Comparison of ENCODE assay signal across 13 cellular contexts in the genomic region with DNA sequence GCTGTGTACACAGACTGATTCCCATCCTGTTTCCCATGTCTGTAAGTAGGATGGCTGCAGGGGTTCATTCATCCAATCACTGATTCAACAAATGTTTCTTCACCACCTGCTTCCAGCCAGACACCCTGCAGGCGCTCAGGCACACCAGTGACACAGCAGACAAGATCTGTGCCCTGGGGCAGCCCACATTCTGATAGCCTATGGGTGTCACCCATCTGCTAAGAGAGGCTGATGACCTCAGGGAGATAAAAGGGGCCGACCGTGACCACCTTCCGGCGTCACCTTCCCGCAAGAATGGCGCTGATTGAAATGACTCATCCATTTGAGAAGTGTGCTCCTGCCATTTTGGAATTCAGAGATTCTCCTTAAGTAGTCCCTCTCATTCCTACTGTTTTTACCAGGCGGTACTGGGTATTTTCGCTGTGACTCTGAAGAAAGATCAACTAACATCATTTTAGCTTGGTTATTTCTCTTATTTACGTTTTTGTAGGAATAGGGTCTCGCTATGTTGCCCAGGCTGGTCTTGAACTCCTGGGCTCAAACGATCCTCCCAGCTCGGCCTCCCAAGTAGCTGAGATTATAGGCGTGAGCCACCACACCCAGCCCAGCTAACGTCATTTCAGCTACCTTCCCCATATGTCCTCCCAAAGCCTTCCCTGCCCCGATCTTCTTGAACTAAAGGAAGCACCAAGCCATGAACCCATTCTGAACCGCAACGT.
DNase-seq lines count a peak whose midpoint lies in the region; ATAC-seq and TF ChIP-seq lines count a peak whose summit lies in the region.
"Had no signal": no experiment of that assay in that cellular context is flagged by ENCODE, and none has a peak within 500 bp of the region (broad histone marks: within the 10 kb centered on the region; RNA-seq: fewer than 3 reads in every experiment).

No MANE protein-coding gene starts in this region.

- H3K27me3 ChIP-seq in esophagus (ENCODE audit: control insufficient read depth in 1 of 2, insufficient read depth in 2 of 2, low read length in 2 of 2) (no peaks in the 10 kb centered on the region), gastrocnemius medialis (no peaks in the 10 kb centered on the region)

- no peak overlapping the region for H3K4me3 Mint-ChIP-seq in activated CD4-positive, alpha-beta memory T cell treated with anti-CD3 and anti-CD28 coated beads for 36 hours
- H3K4me3 Mint-ChIP-seq: activated naive CD4-positive, alpha-beta T cell treated with anti-CD3 and anti-CD28 coated beads, Interleukin-2, amount 50 U/mL, for 24 hours; dendritic cell treated with granulocyte-macrophage colony-stimulating factor and Interleukin-4, amounts not matched to agents 40 ng/mL and 50 ng/mL, for 4 days; T-helper 1 cell treated with Interleukin-12 subunit alpha and Interleukin-12 subunit beta and Interleukin-4 antibody, amounts not matched to agents 30 μg/mL and 1 μg/mL, for 36 hours had no signal

- no peaks in the 10 kb centered on the region for H3K9me3 Mint-ChIP-seq in activated CD4-positive, alpha-beta memory T cell treated with anti-CD3 and anti-CD28 coated beads for 36 hours
- H3K9me3 Mint-ChIP-seq: activated naive CD4-positive, alpha-beta T cell treated with anti-CD3 and anti-CD28 coated beads, Interleukin-2, amount 50 U/mL, for 24 hours; dendritic cell treated with granulocyte-macrophage colony-stimulating factor and Interleukin-4, amounts not matched to agents 40 ng/mL and 50 ng/mL, for 4 days; T-helper 1 cell treated with Interleukin-12 subunit alpha and Interleukin-12 subunit beta and Interleukin-4 antibody, amounts not matched to agents 30 μg/mL and 1 μg/mL, for 36 hours had no signal

- H3K4me1 ChIP-seq in esophagus (ENCODE audit: control insufficient read depth in 2 of 2, insufficient read depth in 2 of 2, low read length in 1 of 2) (peaks cover 4 to 8% of the 10 kb centered on the region in 2 donors), gastrocnemius medialis (peaks cover 38 to 44% of the 10 kb centered on the region in 2 donors)

- in situ Hi-C loops in gastrocnemius medialis (cut with MboI; ENCODE audit: low sequenced_read_pairs in 4 of 4), result no loop called here

- intact Hi-C loops in gastrocnemius medialis (cut with DNase I; ENCODE audit: low total_unique reads), result no loop called here
- intact Hi-C loops in activated CD4-positive, alpha-beta memory T cell treated with anti-CD3 and anti-CD28 coated beads for 36 hours (cut with micrococcal nuclease), result no loop called here

- peaks cover 5% of the 10 kb centered on the region for H3K4me1 Mint-ChIP-seq in activated CD4-positive, alpha-beta memory T cell treated with anti-CD3 and anti-CD28 coated beads for 36 hours (ENCODE audit: low read depth)

- CTCF ChIA-PET in activated CD4-positive, alpha-beta memory T cell treated with anti-CD3 and anti-CD28 coated beads for 36 hours (lab: Charles Lee), result no interaction called here

- POLR2A ChIA-PET in activated CD4-positive, alpha-beta memory T cell treated with anti-CD3 and anti-CD28 coated beads for 36 hours (lab: Charles Lee), result no interaction called here

- no peaks in the 10 kb centered on the region for H3K9me3 ChIP-seq in esophagus (ENCODE audit: control insufficient read depth in 2 of 2, insufficient read depth in 1 of 2, low read depth in 1 of 2, low read length in 1 of 2)
- H3K9me3 ChIP-seq in gastrocnemius medialis, result no peaks in the 10 kb centered on the region

- H3K27ac Mint-ChIP-seq in activated CD4-positive, alpha-beta memory T cell treated with anti-CD3 and anti-CD28 coated beads for 36 hours, result no peak overlapping the region
- H3K27ac Mint-ChIP-seq: activated naive CD4-positive, alpha-beta T cell treated with anti-CD3 and anti-CD28 coated beads, Interleukin-2, amount 50 U/mL, for 24 hours; dendritic cell treated with granulocyte-macrophage colony-stimulating factor and Interleukin-4, amounts not matched to agents 40 ng/mL and 50 ng/mL, for 4 days; T-helper 1 cell treated with Interleukin-12 subunit alpha and Interleukin-12 subunit beta and Interleukin-4 antibody, amounts not matched to agents 30 μg/mL and 1 μg/mL, for 36 hours had no signal

- TF ChIP-seq CTCF in gastrocnemius medialis (IDR thresholded peaks at IDR 0.05 in 4 of 5, conservative IDR thresholded peaks at IDR 0.05 in 1 of 5), result no peak

- no peaks in the 10 kb centered on the region for H3K27me3 Mint-ChIP-seq in activated CD4-positive, alpha-beta memory T cell treated with anti-CD3 and anti-CD28 coated beads for 36 hours
- H3K27me3 Mint-ChIP-seq: activated naive CD4-positive, alpha-beta T cell treated with anti-CD3 and anti-CD28 coated beads, Interleukin-2, amount 50 U/mL, for 24 hours; dendritic cell treated with granulocyte-macrophage colony-stimulating factor and Interleukin-4, amounts not matched to agents 40 ng/mL and 50 ng/mL, for 4 days had no signal

- WGBS in esophagus, 2 donors, result 87 to 89% methylated on average over 18 of the region's 18 CpGs

- DNase-seq in EL, result peak; percentile 48
- DNase-seq in NCI-H510A treated with DMSO at 0.1 percent for 48 hours (lab: John Stamatoyannopoulos, UW), result peak; percentile 69
- no peak for DNase-seq in gastrocnemius medialis
- DNase-seq in stimulated activated naive CD8-positive, alpha-beta T cell treated with anti-CD3 and anti-CD28 coated beads, Interleukin-15, Interleukin-2, amounts not matched to agents 100 U/mL and 50 U/mL, for 24 hours, result no peak
- no peak for DNase-seq in NCI-H524 treated with DMSO at 0.1 percent for 48 hours (lab: John Stamatoyannopoulos, UW)
- DNase-seq in LoVo (ENCODE audit: low spot score), result no peak
- no peak for DNase-seq in activated CD4-positive, alpha-beta memory T cell treated with anti-CD3 and anti-CD28 coated beads for 36 hours
- DNase-seq: glutamatergic neuron had no signal

- no peak overlapping the region for H3K4me3 ChIP-seq in esophagus (ENCODE audit: low read depth in 1 of 2, low read length in 2 of 2)
- no peak overlapping the region for H3K4me3 ChIP-seq in gastrocnemius medialis
- H3K4me3 ChIP-seq: lung had no signal

- H3K27ac ChIP-seq in esophagus (ENCODE audit: low read depth in 2 of 2, low read length in 1 of 2) (peak overlapping the region; percentile 85 to 87), gastrocnemius medialis (peak overlapping the region; percentile 62 to 80 (median 67))

- ATAC-seq in gastrocnemius medialis, result no peak
- no peak for ATAC-seq in stimulated activated naive CD8-positive, alpha-beta T cell treated with anti-CD3 and anti-CD28 coated beads, Interleukin-15, Interleukin-2, amounts not matched to agents 100 U/mL and 50 U/mL, for 24 hours

- H3K36me3 Mint-ChIP-seq in activated CD4-positive, alpha-beta memory T cell treated with anti-CD3 and anti-CD28 coated beads for 36 hours, result peaks cover 5% of the 10 kb centered on the region
- H3K36me3 Mint-ChIP-seq: activated naive CD4-positive, alpha-beta T cell treated with anti-CD3 and anti-CD28 coated beads, Interleukin-2, amount 50 U/mL, for 24 hours had no signal

- TF ChIP-seq POLR2A in gastrocnemius medialis (IDR thresholded peaks at IDR 0.05), result no peak

- no peaks in the 10 kb centered on the region for H3K36me3 ChIP-seq in esophagus (ENCODE audit: control insufficient read depth in 2 of 2, insufficient read depth in 2 of 2, low read length in 1 of 2)
- H3K36me3 ChIP-seq in gastrocnemius medialis, result no peaks in the 10 kb centered on the region

Comparison
In these comparisons a context has a peak if more than half of its experiments do, and no peak if none do; other contexts are left out.
1. DNase-seq: peak in EL (single experiment) and NCI-H510A treated with DMSO at 0.1 percent for 48 hours (single experiment); none in gastrocnemius medialis (0 of 2), stimulated activated naive CD8-positive, alpha-beta T cell treated with anti-CD3 and anti-CD28 coated beads, Interleukin-15, Interleukin-2, amounts not matched to agents 100 U/mL and 50 U/mL, for 24 hours (single experiment), NCI-H524 treated with DMSO at 0.1 percent for 48 hours (single experiment), LoVo (single experiment) and activated CD4-positive, alpha-beta memory T cell treated with anti-CD3 and anti-CD28 coated beads for 36 hours (single experiment).